2 cellular contexts compared by ENCODE assay signal in genomic region chr20:62614085-62614960, GRCh38.
TF ChIP-seq lines count a peak whose summit lies in the region.

No MANE protein-coding gene starts in this region.

TF ChIP-seq in A549, 52 proteins besides CTCF, POLR2A, EP300 and RAD21:
- peak; percentile 32 for TF ChIP-seq MAFK (IDR thresholded peaks at IDR 0.05; ENCODE audit: partially characterized antibody)
- no peak for TF ChIP-seq MYC (IDR thresholded peaks at IDR 0.05; ENCODE audit: borderline replicate concordance, low read length)

TF ChIP-seq in K562, 482 proteins besides CTCF, POLR2A, EP300 and RAD21:
- peak; percentile 85 for TF ChIP-seq FOSL1 (tag; conservative IDR thresholded peaks at IDR 0.05)
- TF ChIP-seq JUND (IDR thresholded peaks at IDR 0.05; ENCODE audit: borderline replicate concordance, low read depth, low read length): peak; percentile 72
- peak; percentile 70; the same call in 2 of the 3 replicates for TF ChIP-seq JUND (tag; IDR thresholded peaks at IDR 0.05; ENCODE audit: borderline replicate concordance, low read depth, low read length)
- peak; percentile 46 for TF ChIP-seq MEIS2 (IDR thresholded peaks at IDR 0.05; ENCODE audit: partially characterized antibody)
- TF ChIP-seq POLR2AphosphoS5 (IDR thresholded peaks at IDR 0.05; ENCODE audit: control insufficient read depth, insufficient read depth, low read depth, low read length): no peak
- TF ChIP-seq, protein P1, sequence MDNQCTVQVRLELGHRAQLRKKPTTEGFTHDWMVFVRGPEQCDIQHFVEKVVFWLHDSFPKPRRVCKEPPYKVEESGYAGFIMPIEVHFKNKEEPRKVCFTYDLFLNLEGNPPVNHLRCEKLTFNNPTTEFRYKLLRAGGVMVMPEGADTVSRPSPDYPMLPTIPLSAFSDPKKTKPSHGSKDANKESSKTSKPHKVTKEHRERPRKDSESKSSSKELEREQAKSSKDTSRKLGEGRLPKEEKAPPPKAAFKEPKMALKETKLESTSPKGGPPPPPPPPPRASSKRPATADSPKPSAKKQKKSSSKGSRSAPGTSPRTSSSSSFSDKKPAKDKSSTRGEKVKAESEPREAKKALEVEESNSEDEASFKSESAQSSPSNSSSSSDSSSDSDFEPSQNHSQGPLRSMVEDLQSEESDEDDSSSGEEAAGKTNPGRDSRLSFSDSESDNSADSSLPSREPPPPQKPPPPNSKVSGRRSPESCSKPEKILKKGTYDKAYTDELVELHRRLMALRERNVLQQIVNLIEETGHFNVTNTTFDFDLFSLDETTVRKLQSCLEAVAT (IDR thresholded peaks at IDR 0.05): no peak
- no peak for TF ChIP-seq ZNF239 (CRISPR knock-in tag; IDR thresholded peaks at IDR 0.05)
- TF ChIP-seq, protein P2, sequence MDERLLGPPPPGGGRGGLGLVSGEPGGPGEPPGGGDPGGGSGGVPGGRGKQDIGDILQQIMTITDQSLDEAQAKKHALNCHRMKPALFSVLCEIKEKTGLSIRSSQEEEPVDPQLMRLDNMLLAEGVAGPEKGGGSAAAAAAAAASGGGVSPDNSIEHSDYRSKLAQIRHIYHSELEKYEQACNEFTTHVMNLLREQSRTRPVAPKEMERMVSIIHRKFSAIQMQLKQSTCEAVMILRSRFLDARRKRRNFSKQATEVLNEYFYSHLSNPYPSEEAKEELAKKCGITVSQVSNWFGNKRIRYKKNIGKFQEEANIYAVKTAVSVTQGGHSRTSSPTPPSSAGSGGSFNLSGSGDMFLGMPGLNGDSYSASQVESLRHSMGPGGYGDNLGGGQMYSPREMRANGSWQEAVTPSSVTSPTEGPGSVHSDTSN (CRISPR knock-in tag; IDR thresholded peaks at IDR 0.05; ENCODE audit: low read depth): no peak
- TF ChIP-seq, protein P2 (tag; conservative IDR thresholded peaks at IDR 0.05; ENCODE audit: low read depth): peak; percentile 60
- 0 out of 2 replicates have a peak, but pooled peaks have one; percentile 23 for TF ChIP-seq MAFK (IDR thresholded peaks at IDR 0.05; ENCODE audit: low read length)
- TF ChIP-seq MAFG (tag; conservative IDR thresholded peaks at IDR 0.05): peak; percentile 81
- TF ChIP-seq MAFF (IDR thresholded peaks at IDR 0.05; ENCODE audit: low read length): peak; percentile 44; the same call in 1 of the 2 replicates
- TF ChIP-seq, protein P3, sequence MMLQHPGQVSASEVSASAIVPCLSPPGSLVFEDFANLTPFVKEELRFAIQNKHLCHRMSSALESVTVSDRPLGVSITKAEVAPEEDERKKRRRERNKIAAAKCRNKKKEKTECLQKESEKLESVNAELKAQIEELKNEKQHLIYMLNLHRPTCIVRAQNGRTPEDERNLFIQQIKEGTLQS (IDR thresholded peaks at IDR 0.05): peak; percentile 48; the same call in 1 of the 2 replicates
- TF ChIP-seq, protein P3 (CRISPR knock-in tag; conservative IDR thresholded peaks at IDR 0.05): no peak
- peak; percentile 84 for TF ChIP-seq C11orf30 (IDR thresholded peaks at IDR 0.05; ENCODE audit: low read depth)
- peak; percentile 81 for TF ChIP-seq ZNF316 (IDR thresholded peaks at IDR 0.05)
- TF ChIP-seq NFE2 (IDR thresholded peaks at IDR 0.05; ENCODE audit: low read depth): peak; percentile 59
- TF ChIP-seq PKNOX1 (IDR thresholded peaks at IDR 0.05): peak; percentile 92
- TF ChIP-seq CC2D1A (IDR thresholded peaks at IDR 0.05): no peak
- no peak for TF ChIP-seq GTF2F1 (IDR thresholded peaks at IDR 0.05; ENCODE audit: low read depth, low read length)
- peak in 1 of 2 experiments; percentile 69; a peak in 1 of 4 replicates for TF ChIP-seq RCOR1 (IDR thresholded peaks at IDR 0.05; ENCODE audit: borderline replicate concordance in 1 of 2, low read depth in 2 of 2, low read length in 2 of 2)
- TF ChIP-seq MECOM (CRISPR knock-in tag; IDR thresholded peaks at IDR 0.05): no peak
